Comparison of ENCODE assay signal across 26 cellular contexts in the genomic region with DNA sequence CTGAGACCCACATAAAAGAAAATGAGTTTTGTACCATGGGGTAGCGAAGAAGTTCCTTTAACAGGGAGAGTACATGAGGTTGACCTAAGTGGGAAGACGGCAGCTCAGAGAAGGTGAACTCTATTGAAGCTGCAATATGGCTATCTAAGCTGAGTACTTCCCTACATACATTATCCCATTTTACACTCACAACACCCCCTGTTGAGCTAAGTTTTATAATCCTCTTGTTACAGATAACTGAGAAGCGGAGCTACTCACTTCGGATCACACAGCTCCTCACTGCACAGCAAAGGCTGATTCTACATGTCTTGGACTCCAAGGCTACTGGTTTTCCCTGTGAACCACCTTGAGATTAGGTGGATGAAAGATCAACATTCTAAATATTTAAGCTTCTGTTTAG. TPM values are rescaled to one million over a fixed set of nuclear protein-coding genes. Genes with fewer than 3 reads are reported as not detected.
"Had no signal": no experiment of that assay in that cellular context is flagged by ENCODE, and none has a peak within 500 bp of the region (broad histone marks: within the 10 kb centered on the region; RNA-seq: fewer than 3 reads in every experiment).

No MANE protein-coding gene starts in this region.

- DNase-seq: activated CD4-positive, alpha-beta T cell treated with anti-CD3 and anti-CD28 coated beads for 4 hours; activated CD8-positive, alpha-beta memory T cell treated with anti-CD3 and anti-CD28 coated beads, Interleukin-2, amount 50 U/mL, for 4 hours; activated CD8-positive, alpha-beta T cell treated with anti-CD3 and anti-CD28 coated beads for 36 hours; activated gamma-delta T cell treated with Interleukin-2 at 50 U/mL for 16 hours; activated naive CD4-positive, alpha-beta T cell treated with anti-CD3 and anti-CD28 coated beads, Interleukin-2, amount 10 ng/mL, durations not matched to agents 7 days and 5 days; activated naive CD8-positive, alpha-beta T cell treated with anti-CD3 and anti-CD28 coated beads, Interleukin-2, amount 10 ng/mL, durations not matched to agents 7 days and 5 days; activated T-cell treated with anti-CD3 and anti-CD28 coated beads, Interleukin-2, amount 50 U/mL, for 72 hours; adrenal gland; anterior cingulate cortex; cerebellar nuclear complex; MM.1S; NCI-H1105 treated with DMSO at 0.1 percent for 48 hours; NCI-H1436 treated with DMSO at 0.1 percent for 48 hours; NCI-H187; NCI-H2081 treated with DMSO at 0.1 percent for 48 hours; NCI-H446; NCI-H526; NCI-H774; T-cell; T-helper 2 cell; T1000 had no signal

- H3K4me3 ChIP-seq: adrenal gland had no signal

- FAIRE-seq: colon, RCC 7860 had no signal

- H3K27me3 ChIP-seq: adrenal gland had no signal

- H3K27ac ChIP-seq: adrenal gland had no signal

- H3K36me3 ChIP-seq: adrenal gland had no signal

- ATAC-seq: activated CD4-positive, CD25-positive, alpha-beta regulatory T cell treated with anti-CD3 and anti-CD28 coated beads, Interleukin-2, amount 50 U/mL, for 24 hours; activated CD8-positive, alpha-beta T cell treated with anti-CD3 and anti-CD28 coated beads for 36 hours; activated T-cell treated with anti-CD3 and anti-CD28 coated beads, Interleukin-2, amount 50 U/mL, for 72 hours; T-cell had no signal

- H3K9me3 ChIP-seq: adrenal gland had no signal

RNA-seq across cellular contexts. Expression of a gene that starts 46.7 kb away (rescaled TPM):
- total RNA-seq: activated CD8-positive, alpha-beta T cell treated with anti-CD3 and anti-CD28 coated beads for 36 hours; activated naive CD8-positive, alpha-beta T cell treated with anti-CD3 and anti-CD28 coated beads, Interleukin-2, amount 10 ng/mL, durations not matched to agents 7 days and 5 days; activated T-cell treated with anti-CD3 and anti-CD28 coated beads, Interleukin-2, amount 50 U/mL, for 72 hours; activated T-helper 2 cell treated with anti-CD3 and anti-CD28 coated beads, Interferon-gamma antibody, Interleukin-2, Interleukin-4, amounts not matched to agents 10 μg/mL and 5 μg/mL and 100 μg/mL, durations not matched to agents 14 hours and 24 hours and 36 hours; adrenal gland; cardiac septum; T-cell had no signal
- polyA plus RNA-seq: adrenal gland had no signal
